In genomic region chr2:117888897-117889296, GRCh38 we compare ENCODE assay signal across 19 cellular contexts.
"Had no signal": no experiment of that assay in that cellular context is flagged by ENCODE, and none has a peak within 500 bp of the region (broad histone marks: within the 10 kb centered on the region; RNA-seq: fewer than 3 reads in every experiment).

No MANE protein-coding gene starts in this region.

- H3K9me3 ChIP-seq: body of pancreas, prostate gland, upper lobe of right lung had no signal

- H3K4me1 Mint-ChIP-seq: activated CD8-positive, alpha-beta memory T cell treated with anti-CD3 and anti-CD28 coated beads, Interleukin-2, amount 10 ng/mL, durations not matched to agents 7 days and 5 days; activated naive CD4-positive, alpha-beta T cell treated with anti-CD3 and anti-CD28 coated beads, Interleukin-2, amount 50 U/mL, for 24 hours; natural killer cell had no signal

- H3K4me3 ChIP-seq: body of pancreas, cardiac muscle cell, heart left ventricle, prostate gland, spleen, upper lobe of right lung had no signal

- H3K36me3 ChIP-seq: cardiac muscle cell, heart left ventricle, prostate gland, spleen, upper lobe of right lung had no signal

- H3K27me3 ChIP-seq: body of pancreas, cardiac muscle cell, heart left ventricle, spleen, upper lobe of right lung had no signal

- H3K27me3 Mint-ChIP-seq: activated CD8-positive, alpha-beta T cell treated with anti-CD3 and anti-CD28 coated beads for 36 hours had no signal

- DNase-seq: activated CD4-positive, alpha-beta T cell treated with anti-CD3 and anti-CD28 coated beads for 48 hours; activated CD8-positive, alpha-beta memory T cell treated with anti-CD3 and anti-CD28 coated beads, Interleukin-2, amount 10 ng/mL, durations not matched to agents 7 days and 5 days; activated CD8-positive, alpha-beta T cell treated with anti-CD3 and anti-CD28 coated beads for 36 hours; activated gamma-delta T cell; activated T-cell treated with anti-CD3 and anti-CD28 coated beads for 4 hours; body of pancreas; cortex of kidney; heart left ventricle; left cardiac atrium; midbrain; natural killer cell; spleen; stimulated activated CD4-positive, alpha-beta T cell treated with anti-CD3 and anti-CD28 coated beads, Interleukin-4, amount 100 ng/mL, for 1 hour; stimulated activated naive CD4-positive, alpha-beta T cell treated with Interleukin-2 at 50 U/mL for 16 hours; upper lobe of right lung had no signal

- H3K4me1 ChIP-seq: body of pancreas, heart left ventricle, prostate gland, spleen, upper lobe of right lung had no signal

- ATAC-seq: activated CD8-positive, alpha-beta memory T cell treated with anti-CD3 and anti-CD28 coated beads, Interleukin-2, amount 10 ng/mL, durations not matched to agents 7 days and 5 days; activated CD8-positive, alpha-beta T cell treated with anti-CD3 and anti-CD28 coated beads for 36 hours; body of pancreas; heart left ventricle; left cardiac atrium; natural killer cell; upper lobe of right lung had no signal

- H3K27ac ChIP-seq: body of pancreas, cardiac muscle cell, epithelial cell of prostate, heart left ventricle, prostate gland, spleen, upper lobe of right lung had no signal

- H3K9me3 Mint-ChIP-seq: natural killer cell had no signal

- H3K27ac Mint-ChIP-seq: activated CD8-positive, alpha-beta memory T cell treated with anti-CD3 and anti-CD28 coated beads, Interleukin-2, amount 10 ng/mL, durations not matched to agents 7 days and 5 days; activated CD8-positive, alpha-beta T cell treated with anti-CD3 and anti-CD28 coated beads for 36 hours; activated naive CD4-positive, alpha-beta T cell treated with anti-CD3 and anti-CD28 coated beads, Interleukin-2, amount 50 U/mL, for 24 hours; natural killer cell had no signal

- H3K36me3 Mint-ChIP-seq: activated CD8-positive, alpha-beta memory T cell treated with anti-CD3 and anti-CD28 coated beads, Interleukin-2, amount 10 ng/mL, durations not matched to agents 7 days and 5 days had no signal

- H3K4me3 Mint-ChIP-seq: activated CD8-positive, alpha-beta memory T cell treated with anti-CD3 and anti-CD28 coated beads, Interleukin-2, amount 10 ng/mL, durations not matched to agents 7 days and 5 days; activated CD8-positive, alpha-beta T cell treated with anti-CD3 and anti-CD28 coated beads for 36 hours; activated naive CD4-positive, alpha-beta T cell treated with anti-CD3 and anti-CD28 coated beads, Interleukin-2, amount 50 U/mL, for 24 hours; natural killer cell had no signal
